9 cellular contexts compared by ENCODE assay signal in genomic region chr7:9488555-9488954, GRCh38.
A peak's percentile ranks its signal among the peaks of the same experiment; 100 is the strongest.
DNase-seq lines count a peak whose midpoint lies in the region; ATAC-seq, FAIRE-seq and TF ChIP-seq lines count a peak whose summit lies in the region.
"Had no signal": no experiment of that assay in that cellular context is flagged by ENCODE, and none has a peak within 500 bp of the region (broad histone marks: within the 10 kb centered on the region; RNA-seq: fewer than 3 reads in every experiment).

No MANE protein-coding gene starts in this region.

- H3K79me2 ChIP-seq in MM.1S (ENCODE audit: low read length) (no peaks in the 10 kb centered on the region), H9 (ENCODE audit: insufficient read depth, low read length) (no peaks in the 10 kb centered on the region)

- no peak overlapping the region for H3K27ac Mint-ChIP-seq in H9

- H2AK5ac ChIP-seq in H9 (ENCODE audit: insufficient read length, low read length): no peak overlapping the region

- no peak overlapping the region for H2BK15ac ChIP-seq in H9 (ENCODE audit: low read depth, low read length)

- no peak overlapping the region for H4K8ac ChIP-seq in H9 (replicated peaks; ENCODE audit: insufficient read length, low read depth, low read length)

- no peak overlapping the region for H3K14ac ChIP-seq in H9 (ENCODE audit: insufficient read depth, low read length)

- H3K27ac ChIP-seq in MM.1S (ENCODE audit: low read length): 0 out of 2 replicates have a peak overlapping the region, but pooled peaks have one; percentile 4
- no peak overlapping the region for H3K27ac ChIP-seq in H9 (ENCODE audit: insufficient read length, low read depth, low read length)

- no peaks in the 10 kb centered on the region for H3K79me1 ChIP-seq in H9 (ENCODE audit: insufficient read depth, low read depth, low read length, poor library complexity, severe bottlenecking)

- no peak overlapping the region for H3K4me3 Mint-ChIP-seq in H9

- H3K27me3 ChIP-seq in MM.1S (replicated peaks; ENCODE audit: insufficient read depth, low read length): no peaks in the 10 kb centered on the region
- H3K27me3 ChIP-seq in bronchial epithelial cell (ENCODE audit: control insufficient read depth, insufficient read depth, low read length): no peaks in the 10 kb centered on the region
- H3K27me3 ChIP-seq in H9 (ENCODE audit: insufficient read depth, low read length): no peaks in the 10 kb centered on the region

- ATAC-seq in GM19351 (IDR thresholded peaks at IDR 0.05; ENCODE audit: unreplicated experiment) (peak; percentile 53), GM21515 (IDR thresholded peaks at IDR 0.05; ENCODE audit: unreplicated experiment) (no peak), HG02571 (IDR thresholded peaks at IDR 0.05; ENCODE audit: unreplicated experiment) (no peak)

- no peaks in the 10 kb centered on the region for H3F3A ChIP-seq in MM.1S (ENCODE audit: insufficient read depth, low read length)

- H3K4me1 ChIP-seq in MM.1S (ENCODE audit: low read length) (peaks cover 9% of the 10 kb centered on the region; the same call in 1 of the 2 replicates), H9 (ENCODE audit: insufficient read depth, low read length) (no peaks in the 10 kb centered on the region)

- H4K91ac ChIP-seq in H9 (ENCODE audit: insufficient read length, low read depth, low read length): no peak overlapping the region

- FAIRE-seq in bronchial epithelial cell (lab: Jason Lieb, UNC): no peak

- H3K56ac ChIP-seq in H9 (ENCODE audit: insufficient read length, low read depth, low read length): no peak overlapping the region

- no peak overlapping the region for H3T11ph ChIP-seq in H9 (ENCODE audit: low read length)

- no peak overlapping the region for H4K5ac ChIP-seq in H9 (ENCODE audit: insufficient read length, low read depth, low read length)

- H3K36me3 ChIP-seq in MM.1S (replicated peaks; ENCODE audit: insufficient read depth, low read length) (no peaks in the 10 kb centered on the region), bronchial epithelial cell (ENCODE audit: control insufficient read depth, insufficient read depth, low read length) (no peaks in the 10 kb centered on the region)

- no peaks in the 10 kb centered on the region for H3K9me2 ChIP-seq in MM.1S (replicated peaks; ENCODE audit: insufficient read depth, low read length)

- peaks cover 5 to 13% of the 10 kb centered on the region in 2 experiments; a peak in 4 of 5 replicates for H3K9me3 Mint-ChIP-seq in H9

- no peaks in the 10 kb centered on the region for H4K20me1 ChIP-seq in MM.1S (ENCODE audit: insufficient read depth, low read length)
- no peaks in the 10 kb centered on the region for H4K20me1 ChIP-seq in H9 (ENCODE audit: control insufficient read depth, insufficient read depth, insufficient read length)

- H3K4me2 ChIP-seq in MM.1S (ENCODE audit: low read depth, low read length) (peak overlapping the region; percentile 7; the same call in 1 of the 2 replicates), H9 (ENCODE audit: insufficient read depth, insufficient read length, low read length) (no peak overlapping the region)

- DNase-seq in MM.1S (peak; percentile 45), bronchial epithelial cell (ENCODE audit: low read depth) (peak; percentile 48), pulmonary artery endothelial cell (ENCODE audit: low read depth, low spot score) (peak; percentile 13), COLO668 (lab: John Stamatoyannopoulos, UW; ENCODE audit: unreplicated experiment) (no peak), H9 (no peak)
- DNase-seq: activated T-cell treated with anti-CD3 and anti-CD28 coated beads for 4 hours had no signal

- H3K4ac ChIP-seq in H9 (ENCODE audit: low read depth, low read length): no peak overlapping the region

- no peaks in the 10 kb centered on the region for H3K23me2 ChIP-seq in H9 (ENCODE audit: insufficient read length, low read depth, low read length, poor library complexity, severe bottlenecking)

- no peak overlapping the region for H3K4me3 ChIP-seq in MM.1S (ENCODE audit: low read length)
- no peak overlapping the region for H3K4me3 ChIP-seq in bronchial epithelial cell (ENCODE audit: low read depth, low read length)

- 0 out of 4 replicates have a peak, but pooled peaks cover 0 to 2% of the 10 kb centered on the region in 2 experiments for H3K4me1 Mint-ChIP-seq in H9

- no peak overlapping the region for H2BK12ac ChIP-seq in H9 (ENCODE audit: insufficient read length, low read depth, low read length)

- no peaks in the 10 kb centered on the region for H3K27me3 Mint-ChIP-seq in H9 (ENCODE audit: low read depth)

- H2BK120ac ChIP-seq in H9 (ENCODE audit: low read depth, low read length, poor library complexity, severe bottlenecking): no peak overlapping the region

- H3K9ac ChIP-seq in MM.1S (ENCODE audit: low read length) (no peak overlapping the region), H9 (ENCODE audit: extremely low read depth, insufficient read length, low read length) (no peak overlapping the region)

- H3K23ac ChIP-seq in H9 (ENCODE audit: insufficient read length, low read depth, low read length): no peak overlapping the region

- no peak overlapping the region for H2AFZ ChIP-seq in MM.1S (ENCODE audit: low read length)
- no peak overlapping the region for H2AFZ ChIP-seq in H9 (ENCODE audit: low read length)

- no peak overlapping the region for H3K18ac ChIP-seq in H9 (ENCODE audit: insufficient read length, low read depth, low read length)

- H2BK5ac ChIP-seq in H9 (ENCODE audit: insufficient read length, low read length): no peak overlapping the region

- H3K9me3 ChIP-seq in MM.1S (replicated peaks; ENCODE audit: insufficient read depth, low read length) (no peaks in the 10 kb centered on the region), H9 (ENCODE audit: control insufficient read depth, low read depth, low read length) (no peaks in the 10 kb centered on the region)

- H3K36me3 Mint-ChIP-seq in H9 (ENCODE audit: insufficient read depth in 1 of 3, low read depth in 3 of 3): peaks cover 0 to 12% (median 0%) of the 10 kb centered on the region in 3 experiments; a peak in 2 of 7 replicates

- TF ChIP-seq CTCF in MM.1S (IDR thresholded peaks at IDR 0.05; ENCODE audit: low read length) (no peak), bronchial epithelial cell (IDR thresholded peaks at IDR 0.05; ENCODE audit: insufficient read depth, low read length, severe bottlenecking) (no peak), H9 (conservative IDR thresholded peaks at IDR 0.05) (no peak)

- no peak overlapping the region for H2BK20ac ChIP-seq in H9 (ENCODE audit: low read depth, low read length, poor library complexity, severe bottlenecking)

Comparison
In these comparisons a context has a peak if more than half of its experiments do, and no peak if none do; other contexts are left out.
1. DNase-seq: peak in MM.1S (single experiment), bronchial epithelial cell (single experiment) and pulmonary artery endothelial cell (single experiment); none in COLO668 (single experiment) and H9 (single experiment).